Comparison of ENCODE assay signal across 20 cellular contexts in genomic region chr7:130390486-130390885, GRCh38. TPM values are rescaled to one million over a fixed set of nuclear protein-coding genes. Genes with fewer than 3 reads are reported as not detected.
DNase-seq lines count a peak whose midpoint lies in the region; ATAC-seq and TF ChIP-seq lines count a peak whose summit lies in the region.
"Had no signal": no experiment of that assay in that cellular context is flagged by ENCODE, and none has a peak within 500 bp of the region (broad histone marks: within the 10 kb centered on the region; RNA-seq: fewer than 3 reads in every experiment).

No MANE protein-coding gene starts in this region.

- no peak for ATAC-seq in GM21717 (IDR thresholded peaks at IDR 0.05; ENCODE audit: unreplicated experiment)
- ATAC-seq in HG02678 (IDR thresholded peaks at IDR 0.05; ENCODE audit: unreplicated experiment): no peak

- no peak overlapping the region for H3K4me3 ChIP-seq in choroid plexus epithelial cell (ENCODE audit: low read depth, low read length)
- H3K4me3 ChIP-seq in fibroblast of villous mesenchyme (ENCODE audit: low read depth, low read length): no peak overlapping the region
- H3K4me3 ChIP-seq: HAP-1 had no signal

- H3K4me3 Mint-ChIP-seq in nephron: no peak overlapping the region
- H3K4me3 Mint-ChIP-seq in progenitor cell of endocrine pancreas (ENCODE audit: low read depth): no peak overlapping the region
- H3K4me3 Mint-ChIP-seq: CD4-positive, alpha-beta memory T cell; HFFc6 had no signal

- H3K4me1 Mint-ChIP-seq in nephron (peaks cover 80% of the 10 kb centered on the region), progenitor cell of endocrine pancreas (ENCODE audit: low read depth) (peaks cover 16% of the 10 kb centered on the region)

- H3K27me3 Mint-ChIP-seq in nephron (ENCODE audit: low read depth) (no peaks in the 10 kb centered on the region), progenitor cell of endocrine pancreas (no peaks in the 10 kb centered on the region)

- TF ChIP-seq CTCF in choroid plexus epithelial cell (conservative IDR thresholded peaks at IDR 0.05; ENCODE audit: low read depth, low read length) (no peak), fibroblast of villous mesenchyme (IDR thresholded peaks at IDR 0.05; ENCODE audit: insufficient read depth, low read depth, low read length) (no peak), nephron (IDR thresholded peaks at IDR 0.05; ENCODE audit: unreplicated experiment in 3 of 3) (no peak), progenitor cell of endocrine pancreas (IDR thresholded peaks at IDR 0.05; ENCODE audit: unreplicated experiment) (no peak)

- H3K27ac Mint-ChIP-seq in nephron: peak overlapping the region in 2 of 3 experiments; percentile 63 to 76
- no peak overlapping the region for H3K27ac Mint-ChIP-seq in progenitor cell of endocrine pancreas
- H3K27ac Mint-ChIP-seq: CD4-positive, alpha-beta memory T cell; HFFc6 had no signal

- peaks cover 4% of the 10 kb centered on the region for H3K36me3 Mint-ChIP-seq in nephron (ENCODE audit: low read depth)
- peaks cover 8% of the 10 kb centered on the region for H3K36me3 Mint-ChIP-seq in progenitor cell of endocrine pancreas (ENCODE audit: insufficient read depth)
- H3K36me3 Mint-ChIP-seq: CD4-positive, alpha-beta memory T cell had no signal

- DNase-seq in choroid plexus epithelial cell (ENCODE audit: low read depth): peak; percentile 61
- peak; percentile 44 for DNase-seq in fibroblast of villous mesenchyme (ENCODE audit: low read depth)
- DNase-seq in NK-92 (lab: John Stamatoyannopoulos, UW; ENCODE audit: unreplicated experiment): no peak
- DNase-seq in progenitor cell of endocrine pancreas (ENCODE audit: low spot score, unreplicated experiment): no peak
- DNase-seq: C1 segment of cervical spinal cord; Calu3; CD4-positive, alpha-beta memory T cell; COR-L47; DMS53; DMS79 treated with DMSO at 0.1 percent for 48 hours; GF-D8; GOT3; HFFc6 had no signal

- peaks cover 4% of the 10 kb centered on the region for H3K9me3 Mint-ChIP-seq in nephron
- H3K9me3 Mint-ChIP-seq in progenitor cell of endocrine pancreas (ENCODE audit: low read depth): peaks cover 8% of the 10 kb centered on the region

RNA-seq across cellular contexts. Expression of gene CPA1, which starts 10.2 kb away (rescaled TPM):
- 0.32 and 0.86 TPM in 2 replicates for total RNA-seq in fibroblast of villous mesenchyme
- 17.8 and 23.7 TPM in 2 replicates for total RNA-seq in progenitor cell of endocrine pancreas
- total RNA-seq: A673; Calu3; CD4-positive, alpha-beta memory T cell; Daoy; G401; HFFc6 had no signal

RNA-seq across cellular contexts. Expression of gene CPA5, which starts 45.9 kb away (rescaled TPM):
- total RNA-seq in fibroblast of villous mesenchyme (not detected in 2 replicates), progenitor cell of endocrine pancreas (not detected in 2 replicates)
- total RNA-seq: A673; Calu3; CD4-positive, alpha-beta memory T cell; G401; HFFc6 had no signal

RNA-seq across cellular contexts. Expression of gene CEP41, which starts 50.3 kb away (rescaled TPM):
- total RNA-seq in fibroblast of villous mesenchyme (9.7 and 12.5 TPM in 2 replicates), progenitor cell of endocrine pancreas (29.3 and 31.8 TPM in 2 replicates)
- total RNA-seq: G401 had no signal

Comparison
In these comparisons a context has a peak if more than half of its experiments do, and no peak if none do; other contexts are left out.
1. DNase-seq: peak in choroid plexus epithelial cell (single experiment) and fibroblast of villous mesenchyme (single experiment); none in NK-92 (single experiment) and progenitor cell of endocrine pancreas (single experiment).
2. RNA of gene CPA1, which starts 10.2 kb away (total RNA-seq): 17.8 to 23.7 TPM in progenitor cell of endocrine pancreas; 0.32 to 0.86 TPM in fibroblast of villous mesenchyme; every median in the first group is over 10 times any median in the second.